Comparison of ENCODE assay signal across 15 cellular contexts in the genomic region with DNA sequence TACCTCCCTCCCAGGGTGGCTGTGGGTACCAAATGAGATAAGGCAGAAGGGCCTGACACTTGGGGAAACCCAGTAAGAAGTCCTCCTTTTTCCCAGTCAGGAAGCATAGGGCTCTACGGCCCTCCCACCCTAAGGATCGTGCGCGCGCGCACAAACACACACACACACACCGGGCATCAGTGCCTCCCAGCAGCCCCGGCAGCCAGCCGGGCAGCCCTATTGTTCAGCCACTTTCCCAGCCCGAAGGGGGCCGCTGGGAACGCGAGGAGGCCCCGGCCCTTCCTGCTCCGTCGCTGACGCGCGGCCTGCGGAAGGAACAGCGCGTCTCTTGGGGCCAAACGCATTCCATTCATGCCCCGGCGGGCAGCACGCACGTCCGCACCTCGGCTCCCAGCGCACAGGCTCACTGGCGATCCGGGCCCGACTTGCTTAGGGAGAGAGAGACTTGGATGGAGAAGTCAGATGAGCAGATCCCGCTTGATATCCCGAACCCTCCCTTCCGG. TPM values are rescaled to one million over a fixed set of nuclear protein-coding genes. Genes with fewer than 3 reads are reported as not detected.
DNase-seq lines count a peak whose midpoint lies in the region; ATAC-seq and TF ChIP-seq lines count a peak whose summit lies in the region.
"Had no signal": no experiment of that assay in that cellular context is flagged by ENCODE, and none has a peak within 500 bp of the region (broad histone marks: within the 10 kb centered on the region; RNA-seq: fewer than 3 reads in every experiment).

No MANE protein-coding gene starts in this region.

- no peaks in the 10 kb centered on the region for H3K36me3 ChIP-seq in transverse colon

- peak; percentile 98 for TF ChIP-seq EP300 in transverse colon (IDR thresholded peaks at IDR 0.05; ENCODE audit: low read depth)

- no peak for TF ChIP-seq POLR2A in transverse colon (IDR thresholded peaks at IDR 0.05)

- H3K9me3 Mint-ChIP-seq in effector memory CD8-positive, alpha-beta T cell: peaks cover 0 to 3% of the 10 kb centered on the region in 2 donors
- H3K9me3 Mint-ChIP-seq: activated naive CD8-positive, alpha-beta T cell treated with anti-CD3 and anti-CD28 coated beads, Interleukin-2, amount 10 ng/mL, durations not matched to agents 7 days and 5 days had no signal

- H3K4me3 ChIP-seq in choroid plexus epithelial cell (ENCODE audit: low read depth, low read length) (no peak overlapping the region), transverse colon (no peak overlapping the region)

- no peaks in the 10 kb centered on the region for H3K27me3 ChIP-seq in transverse colon

- in situ Hi-C loops in transverse colon (cut with MboI; ENCODE audit: low pct_ligation_motif_present in 1 of 4, low pct_unique_long_range_greater_than_20kb in 1 of 4, low sequenced_read_pairs in 3 of 4): no loop called here

- peak; percentile 94 for DNase-seq in choroid plexus epithelial cell (ENCODE audit: low read depth)
- peak; percentile 93 for DNase-seq in left cardiac atrium
- no peak for DNase-seq in omental fat pad (ENCODE audit: low spot score)
- no peak for DNase-seq in transverse colon
- DNase-seq in NCI-H1694 treated with DMSO at 0.1 percent for 48 hours (lab: John Stamatoyannopoulos, UW): no peak
- no peak for DNase-seq in CD1c-positive myeloid dendritic cell (ENCODE audit: extremely low spot score)
- no peak for DNase-seq in SIG-M5 treated with dmso at 0.1 percent for 504 hours (lab: John Stamatoyannopoulos, UW; ENCODE audit: unreplicated experiment)
- DNase-seq in effector memory CD8-positive, alpha-beta T cell: no peak
- DNase-seq: activated CD8-positive, alpha-beta memory T cell treated with anti-CD3 and anti-CD28 coated beads, Interleukin-2, amount 10 ng/mL, durations not matched to agents 7 days and 5 days; activated naive CD8-positive, alpha-beta T cell treated with anti-CD3 and anti-CD28 coated beads, Interleukin-2, amount 10 ng/mL, durations not matched to agents 7 days and 5 days; CD4-positive, alpha-beta memory T cell; foreskin keratinocyte; Kasumi-1; NCI-H2171 treated with DMSO at 0.1 percent for 48 hours; stimulated activated CD4-positive, alpha-beta T cell treated with anti-CD3 and anti-CD28 coated beads, Interleukin-2, amount 100 ng/mL, for 48 hours had no signal

- H3K27me3 Mint-ChIP-seq in effector memory CD8-positive, alpha-beta T cell: peaks cover 0 to 10% of the 10 kb centered on the region in 2 donors
- H3K27me3 Mint-ChIP-seq: activated CD8-positive, alpha-beta memory T cell treated with anti-CD3 and anti-CD28 coated beads, Interleukin-2, amount 10 ng/mL, durations not matched to agents 7 days and 5 days; activated naive CD8-positive, alpha-beta T cell treated with anti-CD3 and anti-CD28 coated beads, Interleukin-2, amount 10 ng/mL, durations not matched to agents 7 days and 5 days had no signal

- intact Hi-C loops in left cardiac atrium (cut with DNase I) (no loop called here), transverse colon (cut with DNase I; ENCODE audit: low total_unique reads) (no loop called here)

- TF ChIP-seq CTCF in choroid plexus epithelial cell (conservative IDR thresholded peaks at IDR 0.05; ENCODE audit: low read depth, low read length): no peak
- no peak for TF ChIP-seq CTCF in omental fat pad (IDR thresholded peaks at IDR 0.05)
- no peak for TF ChIP-seq CTCF in transverse colon (IDR thresholded peaks at IDR 0.05)

- peak overlapping the region; percentile 62 to 76 (median 76) for H3K27ac ChIP-seq in transverse colon
- H3K27ac ChIP-seq: foreskin keratinocyte had no signal

- ATAC-seq in left cardiac atrium (peak; percentile 84 to 85), omental fat pad (ENCODE audit: low FRiP score) (peak; percentile 24)
- ATAC-seq in effector memory CD8-positive, alpha-beta T cell (replicated peaks): no peak
- ATAC-seq: activated CD8-positive, alpha-beta memory T cell treated with anti-CD3 and anti-CD28 coated beads, Interleukin-2, amount 10 ng/mL, durations not matched to agents 7 days and 5 days; foreskin keratinocyte had no signal

- H3K27ac Mint-ChIP-seq in effector memory CD8-positive, alpha-beta T cell: no peak overlapping the region
- H3K27ac Mint-ChIP-seq: activated CD8-positive, alpha-beta memory T cell treated with anti-CD3 and anti-CD28 coated beads, Interleukin-2, amount 10 ng/mL, durations not matched to agents 7 days and 5 days; activated naive CD8-positive, alpha-beta T cell treated with anti-CD3 and anti-CD28 coated beads, Interleukin-2, amount 10 ng/mL, durations not matched to agents 7 days and 5 days; CD4-positive, alpha-beta memory T cell had no signal

- peaks cover 4 to 22% of the 10 kb centered on the region in 2 donors for H3K4me1 Mint-ChIP-seq in effector memory CD8-positive, alpha-beta T cell (ENCODE audit: low read depth in 2 of 2)

- H3K4me3 Mint-ChIP-seq in effector memory CD8-positive, alpha-beta T cell: no peak overlapping the region
- H3K4me3 Mint-ChIP-seq: activated CD8-positive, alpha-beta memory T cell treated with anti-CD3 and anti-CD28 coated beads, Interleukin-2, amount 10 ng/mL, durations not matched to agents 7 days and 5 days; activated naive CD8-positive, alpha-beta T cell treated with anti-CD3 and anti-CD28 coated beads, Interleukin-2, amount 10 ng/mL, durations not matched to agents 7 days and 5 days; CD4-positive, alpha-beta memory T cell had no signal

- H3K9me3 ChIP-seq in transverse colon: no peaks in the 10 kb centered on the region

- H3K4me1 ChIP-seq in transverse colon: peaks cover 7 to 25% (median 24%) of the 10 kb centered on the region in 4 donors
- H3K4me1 ChIP-seq: foreskin keratinocyte had no signal

- 87% methylated on average over 36 of the region's 36 CpGs; no CpG with 5 or more reads in 1 of the 2 donors for WGBS in transverse colon (ENCODE audit: low coverage in 1 of 2), 2 donors

- peaks cover 7% of the 10 kb centered on the region for H3K36me3 Mint-ChIP-seq in effector memory CD8-positive, alpha-beta T cell (ENCODE audit: insufficient read depth)
- H3K36me3 Mint-ChIP-seq: activated CD8-positive, alpha-beta memory T cell treated with anti-CD3 and anti-CD28 coated beads, Interleukin-2, amount 10 ng/mL, durations not matched to agents 7 days and 5 days; activated naive CD8-positive, alpha-beta T cell treated with anti-CD3 and anti-CD28 coated beads, Interleukin-2, amount 10 ng/mL, durations not matched to agents 7 days and 5 days; CD4-positive, alpha-beta memory T cell had no signal

RNA-seq across cellular contexts. Expression of gene DUSP1, which starts 22.6 kb away (rescaled TPM):
- total RNA-seq in left cardiac atrium (100 to 1,000 TPM; 126 to 228 TPM), omental fat pad (1,000 to 10,000 TPM; 1,645 to 2,968 (median 1,824) TPM), transverse colon (100 to 1,000 TPM; 469 to 701 (median 567) TPM)

Comparison
In these comparisons a context has a peak if more than half of its experiments do, and no peak if none do; other contexts are left out.
1. DNase-seq: peak in choroid plexus epithelial cell (single experiment) and left cardiac atrium (single experiment); none in omental fat pad (single experiment), transverse colon (single experiment), NCI-H1694 treated with DMSO at 0.1 percent for 48 hours (single experiment), CD1c-positive myeloid dendritic cell (single experiment), SIG-M5 treated with dmso at 0.1 percent for 504 hours (single experiment) and effector memory CD8-positive, alpha-beta T cell (0 of 3).